In the genomic region with DNA sequence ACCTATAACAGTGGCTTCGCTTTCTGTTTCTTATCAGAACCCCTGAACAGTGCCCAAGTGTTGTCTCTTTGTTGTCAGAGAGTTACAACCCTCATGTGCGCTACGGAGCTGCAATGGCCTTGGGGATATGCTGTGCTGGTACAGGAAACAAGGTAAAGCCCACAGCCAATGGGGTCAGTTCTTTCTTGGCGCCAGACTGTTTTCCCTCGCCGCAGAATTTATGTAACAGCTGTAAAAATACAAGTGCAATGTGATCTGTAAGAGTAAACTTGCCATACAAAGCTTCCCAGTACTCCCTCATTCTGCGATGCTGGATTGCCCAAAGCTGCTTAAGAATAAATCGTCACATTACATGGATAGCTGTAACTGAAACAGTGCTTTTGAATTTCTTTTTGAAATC, we compare ENCODE assay signal across 18 cellular contexts. TPM values are rescaled to one million over a fixed set of nuclear protein-coding genes. Genes with fewer than 3 reads are reported as not detected.
A peak's percentile ranks its signal among the peaks of the same experiment; 100 is the strongest.
DNase-seq lines count a peak whose midpoint lies in the region; TF ChIP-seq lines count a peak whose summit lies in the region.
"Had no signal": no experiment of that assay in that cellular context is flagged by ENCODE, and none has a peak within 500 bp of the region (broad histone marks: within the 10 kb centered on the region; RNA-seq: fewer than 3 reads in every experiment).

No MANE protein-coding gene starts in this region.

- TF ChIP-seq EP300 in ovary (IDR thresholded peaks at IDR 0.05), result no peak

- POLR2A ChIA-PET in HEK293T (lab: Yijun Ruan, JAX), result no interaction called here

- no peak for TF ChIP-seq POLR2A in ovary (IDR thresholded peaks at IDR 0.05)

- peak overlapping the region in 1 of 2 donors; percentile 22 for H3K27ac ChIP-seq in ovary
- H3K27ac ChIP-seq: tibial nerve had no signal

- TF ChIP-seq CTCF in chondrocyte (IDR thresholded peaks at IDR 0.05) (no peak), ovary (IDR thresholded peaks at IDR 0.05) (no peak), mesothelial cell of epicardium (IDR thresholded peaks at IDR 0.05; ENCODE audit: unreplicated experiment) (no peak)

- DNase-seq in HEK293T (ENCODE audit: extremely low spot score) (peak; percentile 40), NCI-H2107 (lab: John Stamatoyannopoulos, UW) (peak; percentile 73), chondrocyte (ENCODE audit: low spot score) (no peak), ovary (peak; percentile 29 to 59 (median 40)), mucosa of gallbladder (ENCODE audit: low spot score) (no peak), NCI-H526 treated with DMSO at 0.1 percent for 48 hours (lab: John Stamatoyannopoulos, UW) (no peak), AG08396 (ENCODE audit: low spot score) (no peak), mesothelial cell of epicardium (ENCODE audit: low spot score in 2 of 2, unreplicated experiment in 2 of 2) (no peak)
- DNase-seq: activated CD4-positive, alpha-beta memory T cell treated with anti-CD3 and anti-CD28 coated beads, Interleukin-2, amount 10 ng/mL, durations not matched to agents 7 days and 5 days; amniotic stem cell; HFFc6; KBM-7; kidney; NCI-H1694 treated with DMSO at 0.1 percent for 48 hours; OCI-M1; right cardiac atrium; stimulated activated CD4-positive, alpha-beta T cell treated with anti-CD3 and anti-CD28 coated beads, Interleukin-4, amount 100 ng/mL, for 1 hour had no signal

- H3K4me1 Mint-ChIP-seq in chondrocyte (ENCODE audit: low read depth) (peaks cover 49% of the 10 kb centered on the region), mesothelial cell of epicardium (peaks cover 22% of the 10 kb centered on the region)
- H3K4me1 Mint-ChIP-seq: activated CD4-positive, alpha-beta memory T cell treated with anti-CD3 and anti-CD28 coated beads, Interleukin-2, amount 10 ng/mL, durations not matched to agents 7 days and 5 days had no signal

- no peaks in the 10 kb centered on the region for H3K4me1 ChIP-seq in ovary (ENCODE audit: insufficient read depth)

- peaks cover 1% of the 10 kb centered on the region for H3K36me3 Mint-ChIP-seq in chondrocyte (ENCODE audit: low read depth)
- H3K36me3 Mint-ChIP-seq in mesothelial cell of epicardium, result peaks cover 6% of the 10 kb centered on the region

- H3K4me3 ChIP-seq in ovary, result no peak overlapping the region
- H3K4me3 ChIP-seq: tibial nerve had no signal

- 10 to 16% (median 12%) methylated on average over 8 of the region's 8 CpGs for WGBS in ovary, 3 donors

- H3K4me3 Mint-ChIP-seq in chondrocyte (ENCODE audit: unreplicated experiment), result peak overlapping the region; percentile 9
- H3K4me3 Mint-ChIP-seq in mesothelial cell of epicardium, result no peak overlapping the region
- H3K4me3 Mint-ChIP-seq: activated CD4-positive, alpha-beta memory T cell treated with anti-CD3 and anti-CD28 coated beads, Interleukin-2, amount 10 ng/mL, durations not matched to agents 7 days and 5 days; HFFc6 had no signal

- no peaks in the 10 kb centered on the region for H3K27me3 Mint-ChIP-seq in chondrocyte (ENCODE audit: low read depth)
- H3K27me3 Mint-ChIP-seq in mesothelial cell of epicardium (ENCODE audit: low read depth), result no peaks in the 10 kb centered on the region
- H3K27me3 Mint-ChIP-seq: activated CD4-positive, alpha-beta memory T cell treated with anti-CD3 and anti-CD28 coated beads, Interleukin-2, amount 10 ng/mL, durations not matched to agents 7 days and 5 days had no signal

- no peaks in the 10 kb centered on the region for H3K9me3 ChIP-seq in ovary
- H3K9me3 ChIP-seq: tibial nerve had no signal

- H3K27ac Mint-ChIP-seq in chondrocyte (ENCODE audit: unreplicated experiment), result peak overlapping the region; percentile 52
- H3K27ac Mint-ChIP-seq in mesothelial cell of epicardium, result no peak overlapping the region
- H3K27ac Mint-ChIP-seq: activated CD4-positive, alpha-beta memory T cell treated with anti-CD3 and anti-CD28 coated beads, Interleukin-2, amount 10 ng/mL, durations not matched to agents 7 days and 5 days; HFFc6 had no signal

- H3K9me3 Mint-ChIP-seq in chondrocyte (ENCODE audit: low read depth), result no peaks in the 10 kb centered on the region
- H3K9me3 Mint-ChIP-seq in mesothelial cell of epicardium, result no peaks in the 10 kb centered on the region
- H3K9me3 Mint-ChIP-seq: activated CD4-positive, alpha-beta memory T cell treated with anti-CD3 and anti-CD28 coated beads, Interleukin-2, amount 10 ng/mL, durations not matched to agents 7 days and 5 days; HFFc6 had no signal

- no peaks in the 10 kb centered on the region for H3K36me3 ChIP-seq in ovary

- CTCF ChIA-PET in HEK293T (lab: Yijun Ruan, JAX), result no interaction called here

- H3K27me3 ChIP-seq in ovary, result no peaks in the 10 kb centered on the region
- H3K27me3 ChIP-seq: tibial nerve had no signal

- intact Hi-C loops in ovary (cut with DNase I), result no loop called here

TF ChIP-seq in HEK293T, 16 proteins besides CTCF, POLR2A, EP300 and RAD21:
- no peak for TF ChIP-seq FOXA1 (IDR thresholded peaks at IDR 0.05)
- TF ChIP-seq BHLHE40 (IDR thresholded peaks at IDR 0.05; ENCODE audit: borderline replicate concordance), result no peak
- TF ChIP-seq ARNT (IDR thresholded peaks at IDR 0.05), result no peak
- TF ChIP-seq ELF4 (IDR thresholded peaks at IDR 0.05), result no peak
- no peak for TF ChIP-seq SP1 (IDR thresholded peaks at IDR 0.05)
- no peak for TF ChIP-seq L3MBTL2 (conservative IDR thresholded peaks at IDR 0.05)
- TF ChIP-seq, protein P1, sequence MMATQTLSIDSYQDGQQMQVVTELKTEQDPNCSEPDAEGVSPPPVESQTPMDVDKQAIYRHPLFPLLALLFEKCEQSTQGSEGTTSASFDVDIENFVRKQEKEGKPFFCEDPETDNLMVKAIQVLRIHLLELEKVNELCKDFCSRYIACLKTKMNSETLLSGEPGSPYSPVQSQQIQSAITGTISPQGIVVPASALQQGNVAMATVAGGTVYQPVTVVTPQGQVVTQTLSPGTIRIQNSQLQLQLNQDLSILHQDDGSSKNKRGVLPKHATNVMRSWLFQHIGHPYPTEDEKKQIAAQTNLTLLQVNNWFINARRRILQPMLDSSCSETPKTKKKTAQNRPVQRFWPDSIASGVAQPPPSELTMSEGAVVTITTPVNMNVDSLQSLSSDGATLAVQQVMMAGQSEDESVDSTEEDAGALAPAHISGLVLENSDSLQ (IDR thresholded peaks at IDR 0.05), result no peak
- TF ChIP-seq TARDBP (IDR thresholded peaks at IDR 0.05), result no peak
- TF ChIP-seq FOXM1 (IDR thresholded peaks at IDR 0.05; ENCODE audit: borderline replicate concordance), result no peak
- no peak for TF ChIP-seq CTBP1 (IDR thresholded peaks at IDR 0.05; ENCODE audit: borderline replicate concordance)
- no peak for TF ChIP-seq NFRKB (IDR thresholded peaks at IDR 0.05)
- TF ChIP-seq SUZ12 (IDR thresholded peaks at IDR 0.05), result no peak
- no peak for TF ChIP-seq LEF1 (IDR thresholded peaks at IDR 0.05; ENCODE audit: borderline replicate concordance)
- no peak for TF ChIP-seq ZNF384 (IDR thresholded peaks at IDR 0.05)
- no peak for TF ChIP-seq FOXK2 (IDR thresholded peaks at IDR 0.05)
- TF ChIP-seq HDGF (IDR thresholded peaks at IDR 0.05; ENCODE audit: borderline replicate concordance), result no peak
TF ChIP-seq in HEK293T: peak in this region for 0.

RNA-seq across cellular contexts. Expression of gene HTR2B, which starts 13.9 kb away (rescaled TPM):
- 0.69 to 0.85 TPM in 2 of 3 replicates, not detected in the other for total RNA-seq in chondrocyte
- 1 to 10 TPM in 3 of 7 donors, under 1 TPM in 3, not detected in 1; 0.15 to 2.0 (median 0.88) TPM for total RNA-seq in ovary
- polyA plus RNA-seq in ovary, result 1 to 10 TPM in 1 of 2 donors, under 1 TPM in 1; 0.64 to 3.0 TPM
- total RNA-seq in mucosa of gallbladder, result 0.14 TPM
- 2.6 to 3.7 TPM (median 3.4 TPM) in 3 replicates for total RNA-seq in mesothelial cell of epicardium

RNA-seq across cellular contexts. Expression of gene ARMC9, which starts 59.7 kb away (rescaled TPM):
- total RNA-seq in chondrocyte (71.6 to 188 TPM (median 187 TPM) in 3 replicates), ovary (10 to 100 TPM; 24.8 to 33.5 (median 29.9) TPM), mucosa of gallbladder (19.2 TPM), mesothelial cell of epicardium (49.8 to 52.3 TPM (median 51.6 TPM) in 3 replicates)
- 10 to 100 TPM; 16.7 to 23.9 TPM for polyA plus RNA-seq in ovary

Comparison
In these comparisons a context has a peak if more than half of its experiments do, and no peak if none do; other contexts are left out.
1. DNase-seq: peak in HEK293T (single experiment), NCI-H2107 (single experiment) and ovary (5 of 5); none in chondrocyte (single experiment), mucosa of gallbladder (single experiment), NCI-H526 treated with DMSO at 0.1 percent for 48 hours (single experiment), AG08396 (single experiment) and mesothelial cell of epicardium (0 of 2).